In the genomic region with DNA sequence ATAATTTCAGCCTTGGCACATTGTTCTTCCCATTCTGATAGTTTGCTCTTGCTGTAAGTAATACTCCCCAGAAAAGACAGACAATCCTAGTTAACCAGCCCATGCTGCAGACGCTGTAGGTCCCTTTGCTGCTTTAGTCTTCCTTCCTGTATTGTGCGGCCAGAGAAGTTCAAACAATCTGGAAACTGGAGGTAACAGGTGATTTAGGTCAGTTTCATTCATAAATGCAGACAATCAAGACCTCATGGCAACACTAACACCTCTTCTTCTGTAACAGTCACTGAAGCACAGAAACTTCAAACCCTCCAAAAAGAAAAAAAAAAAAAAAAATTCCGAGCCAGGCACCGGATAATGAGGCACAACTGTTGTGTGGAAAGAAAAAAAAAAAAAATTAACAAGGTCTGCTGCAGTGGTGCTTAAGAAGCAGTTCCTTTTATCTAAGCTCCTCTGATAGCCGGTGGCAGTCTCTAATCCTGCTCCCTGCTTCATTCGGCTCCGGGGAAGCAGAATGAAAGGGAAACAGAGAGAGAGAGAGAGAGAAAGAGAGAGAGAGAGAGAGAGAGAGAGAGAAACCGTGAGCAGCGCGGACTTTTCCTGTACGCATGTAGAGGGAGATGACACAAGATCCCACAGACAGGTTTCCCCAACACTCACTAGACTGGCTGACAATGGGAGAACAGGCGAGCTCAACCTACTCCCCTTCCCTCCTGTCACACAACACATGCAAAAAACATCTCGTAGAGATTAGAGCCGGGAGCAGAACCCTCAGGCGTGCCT, we compare ENCODE assay signal across 8 cellular contexts. TPM values are rescaled to one million over a fixed set of nuclear protein-coding genes. Genes with fewer than 3 reads are reported as not detected.
DNase-seq lines count a peak whose midpoint lies in the region; ATAC-seq, FAIRE-seq and TF ChIP-seq lines count a peak whose summit lies in the region.

Gene SEMA3A, minus strand, starts transcription at position 306 of the 777 bp plus-strand sequence. Its CDS starts 203 bp downstream, at position 103.

- intact Hi-C loops in left cardiac atrium (cut with DNase I) = loop anchor here in 1 of 2 donors (5.0 kb wide), 1 partner anchor 172 kb away; no protein-coding TSS in a partner anchor
- intact Hi-C loops in pancreas (cut with DNase I) = no loop called here

- H3K27ac ChIP-seq in pancreas = no peak within 1 kb of the TSS

- no peaks in the 10 kb centered on the region for H3K4me1 ChIP-seq in pancreas

- peak within 1 kb of the TSS in 2 of 4 donors; percentile 7 to 37 for H3K4me3 ChIP-seq in pancreas

- WGBS in pancreas, 2 donors = 0 to 1% methylated on average over 15 of the region's 15 CpGs

- peaks cover 0 to 3% (median 0%) of the 10 kb centered on the region in 4 donors for H3K27me3 ChIP-seq in pancreas

- H3K9me3 ChIP-seq in pancreas = no peaks in the 10 kb centered on the region

- peak; percentile 58 for ATAC-seq in GM21717 (IDR thresholded peaks at IDR 0.05; ENCODE audit: unreplicated experiment)
- ATAC-seq in left cardiac atrium = peak; percentile 91 to 93
- ATAC-seq in pancreas = peak; percentile 31 to 85 (median 76)
- no peak for ATAC-seq in GM19023 (IDR thresholded peaks at IDR 0.05; ENCODE audit: unreplicated experiment)

- peak; percentile 60 for DNase-seq in AG09319 (ENCODE audit: extremely low read depth, low read depth)
- peak; percentile 63 for DNase-seq in NCI-H82 treated with DMSO at 0.1 percent for 48 hours (lab: John Stamatoyannopoulos, UW; ENCODE audit: unreplicated experiment)
- peak; percentile 88 for DNase-seq in amniotic epithelial cell (ENCODE audit: low read depth)
- DNase-seq in left cardiac atrium = peak; percentile 29
- DNase-seq in pancreas = no peak
- no peak for DNase-seq in COLO668 (lab: John Stamatoyannopoulos, UW; ENCODE audit: unreplicated experiment)

- no peak for FAIRE-seq in pancreas (lab: Jason Lieb, UNC)

- no peaks in the 10 kb centered on the region for H3K36me3 ChIP-seq in pancreas

- TF ChIP-seq CTCF in AG09319 (IDR thresholded peaks at IDR 0.05; ENCODE audit: low read depth, low read length) (no peak), pancreas (IDR thresholded peaks at IDR 0.05) (no peak)

RNA-seq across cellular contexts. Expression of gene SEMA3A, which starts in this region (rescaled TPM):
- 1 to 10 TPM; 6.8 to 8.8 TPM for total RNA-seq in left cardiac atrium
- total RNA-seq in pancreas = under 1 TPM; 0.05 to 0.79 (median 0.53) TPM
- polyA plus RNA-seq in pancreas = under 1 TPM; 0.11 to 0.40 TPM

Comparison
In these comparisons a context has a peak if more than half of its experiments do, and no peak if none do; other contexts are left out.
1. RNA of gene SEMA3A (total RNA-seq): 6.8 to 8.8 TPM in left cardiac atrium; 0.05 to 0.79 TPM in pancreas; every median in the first group is over 4 times any median in the second.
2. Peak in ATAC-seq in pancreas; RNA of the gene not detected or under 1 TPM.
3. DNase-seq: peak in AG09319 (single experiment), NCI-H82 treated with DMSO at 0.1 percent for 48 hours (single experiment), amniotic epithelial cell (single experiment) and left cardiac atrium (single experiment); none in pancreas (0 of 6) and COLO668 (single experiment).